ENCODE assay signal across 8 cellular contexts in genomic region chr12:20368653-20369163, GRCh38. TPM values are rescaled to one million over a fixed set of nuclear protein-coding genes. Genes with fewer than 3 reads are reported as not detected.
DNase-seq lines count a peak whose midpoint lies in the region; ATAC-seq, FAIRE-seq and TF ChIP-seq lines count a peak whose summit lies in the region.

No MANE protein-coding gene starts in this region.

- H3K4me1 ChIP-seq in liver (ENCODE audit: control insufficient read depth in 4 of 4, insufficient read depth in 4 of 4, low read length in 3 of 4) (peaks cover 0 to 25% (median 21%) of the 10 kb centered on the region in 4 donors), HepG2 (ENCODE audit: insufficient read depth, low read length) (no peaks in the 10 kb centered on the region), heart left ventricle (peaks cover 0 to 22% (median 5%) of the 10 kb centered on the region in 12 donors), pancreas (no peaks in the 10 kb centered on the region)

- no peaks in the 10 kb centered on the region for H3K4me1 Mint-ChIP-seq in activated T-helper 2 cell treated with anti-CD3 and anti-CD28 coated beads, Interferon-gamma antibody, Interleukin-2, Interleukin-4, amounts not matched to agents 10 μg/mL and 5 μg/mL and 100 μg/mL, durations not matched to agents 14 hours and 24 hours and 36 hours (ENCODE audit: low read depth)

- no peak for ATAC-seq in HepG2
- ATAC-seq in heart left ventricle: peak in 3 of 4 donors; percentile 17 to 38 (median 37)
- peak; percentile 50 to 65 (median 52) for ATAC-seq in pancreas
- ATAC-seq in GM19328 (IDR thresholded peaks at IDR 0.05; ENCODE audit: unreplicated experiment): no peak

- no peak overlapping the region for H3K4me2 ChIP-seq in HepG2 (ENCODE audit: low read depth, low read length)

- TF ChIP-seq RAD21 in liver (IDR thresholded peaks at IDR 0.05) (no peak), HepG2 (CRISPR knock-in tag; IDR thresholded peaks at IDR 0.05) (no peak)

- in situ Hi-C loops in HepG2 (cut with HindIII; ENCODE audit: extremely low pct_ligation_motif_present, low pct_unique_long_range_greater_than_20kb): no loop called here

- 2% methylated on average over 34 of the region's 34 CpGs for WGBS in liver
- WGBS in HepG2 (ENCODE audit: low lambda C conversion rate): 31% methylated on average over 34 of the region's 34 CpGs
- 0 to 1% (median 1%) methylated on average over 34 of the region's 34 CpGs for WGBS in heart left ventricle, 4 donors
- 0 to 1% methylated on average over 34 of the region's 34 CpGs for WGBS in pancreas, 2 donors

- no peak overlapping the region for H3K27ac Mint-ChIP-seq in activated T-helper 2 cell treated with anti-CD3 and anti-CD28 coated beads, Interferon-gamma antibody, Interleukin-2, Interleukin-4, amounts not matched to agents 10 μg/mL and 5 μg/mL and 100 μg/mL, durations not matched to agents 14 hours and 24 hours and 36 hours

- FAIRE-seq in HepG2 (lab: Jason Lieb, UNC) (no peak), pancreas (lab: Jason Lieb, UNC) (no peak)

- no peaks in the 10 kb centered on the region for H3K9me3 Mint-ChIP-seq in activated T-helper 2 cell treated with anti-CD3 and anti-CD28 coated beads, Interferon-gamma antibody, Interleukin-2, Interleukin-4, amounts not matched to agents 10 μg/mL and 5 μg/mL and 100 μg/mL, durations not matched to agents 14 hours and 24 hours and 36 hours

- H3K27me3 ChIP-seq in liver (ENCODE audit: control insufficient read depth in 4 of 4, insufficient read depth in 4 of 4, low read length in 3 of 4) (peaks cover 0 to 17% (median 5%) of the 10 kb centered on the region in 4 donors), HepG2 (ENCODE audit: control insufficient read depth in 1 of 2, insufficient read depth in 2 of 2, low read length in 2 of 2) (peaks cover 0 to 26% of the 10 kb centered on the region in 2 experiments; a peak in 2 of 5 replicates), heart left ventricle (peaks cover 0 to 16% (median 0%) of the 10 kb centered on the region in 9 donors), pancreas (peaks cover 0 to 7% (median 0%) of the 10 kb centered on the region in 4 donors)

- H2AFZ ChIP-seq in HepG2 (ENCODE audit: low read length): no peak overlapping the region

- POLR2A ChIA-PET in HepG2 (lab: Yijun Ruan, JAX): no interaction called here

- intact Hi-C loops in HepG2 (cut with micrococcal nuclease; ENCODE audit: unreplicated experiment) (no loop called here), heart left ventricle (cut with DNase I) (loop anchor here in 8 of 10 donors (2.0 to 10.0 kb wide), 16 partner anchors 41 to 626 kb away; no protein-coding TSS in a partner anchor), pancreas (cut with DNase I) (no loop called here)
- intact Hi-C loops in activated T-helper 2 cell treated with anti-CD3 and anti-CD28 coated beads, Interferon-gamma antibody, Interleukin-2, Interleukin-4, amounts not matched to agents 10 μg/mL and 5 μg/mL and 100 μg/mL, durations not matched to agents 14 hours and 24 hours and 36 hours (cut with micrococcal nuclease): no loop called here

- H3K79me2 ChIP-seq in HepG2 (ENCODE audit: insufficient read depth, low read length): no peaks in the 10 kb centered on the region

- H3K36me3 ChIP-seq in liver (ENCODE audit: control insufficient read depth in 4 of 4, insufficient read depth in 3 of 4, low read depth in 1 of 4, low read length in 3 of 4) (no peaks in the 10 kb centered on the region), HepG2 (replicated peaks in 1 of 2; ENCODE audit: control insufficient read depth in 1 of 2, insufficient read depth in 2 of 2, low read length in 2 of 2) (no peaks in the 10 kb centered on the region), heart left ventricle (no peaks in the 10 kb centered on the region), pancreas (no peaks in the 10 kb centered on the region)

- H4K20me1 ChIP-seq in HepG2 (ENCODE audit: insufficient read depth, low read length): no peaks in the 10 kb centered on the region

- no peaks in the 10 kb centered on the region for H3K36me3 Mint-ChIP-seq in activated T-helper 2 cell treated with anti-CD3 and anti-CD28 coated beads, Interferon-gamma antibody, Interleukin-2, Interleukin-4, amounts not matched to agents 10 μg/mL and 5 μg/mL and 100 μg/mL, durations not matched to agents 14 hours and 24 hours and 36 hours (ENCODE audit: low read depth)

- peak overlapping the region; percentile 32 to 52 (median 41) for H3K4me3 ChIP-seq in liver (ENCODE audit: low read depth in 1 of 3, low read length in 3 of 3)
- H3K4me3 ChIP-seq in HepG2 (replicated peaks in 1 of 3; ENCODE audit: insufficient read depth in 1 of 3, low read depth in 2 of 3, low read length in 3 of 3): no peak overlapping the region
- H3K4me3 ChIP-seq in heart left ventricle: peak overlapping the region; percentile 62 to 88 (median 76)
- peak overlapping the region; percentile 24 to 60 (median 40) for H3K4me3 ChIP-seq in pancreas

- no peaks in the 10 kb centered on the region for H3K9me3 ChIP-seq in liver (ENCODE audit: control insufficient read depth in 4 of 4, low read length in 3 of 4)
- no peaks in the 10 kb centered on the region for H3K9me3 ChIP-seq in HepG2 (ENCODE audit: low read length)
- no peaks in the 10 kb centered on the region for H3K9me3 ChIP-seq in heart left ventricle
- no peaks in the 10 kb centered on the region for H3K9me3 ChIP-seq in pancreas

- CTCF ChIA-PET in HepG2 (lab: Yijun Ruan, JAX; ENCODE audit: low intra/inter-chr PET ratio, low total read pairs): no interaction called here

- DNase-seq in HepG2 (ENCODE audit: low spot score): no peak
- no peak for DNase-seq in activated T-helper 2 cell treated with anti-CD3 and anti-CD28 coated beads, Interferon-gamma antibody, Interleukin-2, Interleukin-4, amounts not matched to agents 10 μg/mL and 5 μg/mL and 100 μg/mL, durations not matched to agents 14 hours and 24 hours and 36 hours (ENCODE audit: low spot score)
- peak; percentile 28 to 70 (median 48) for DNase-seq in heart left ventricle
- peak in 5 of 6 donors; percentile 9 to 64 (median 17) for DNase-seq in pancreas
- DNase-seq in SHP77 treated with DMSO at 0.1 percent for 48 hours (lab: John Stamatoyannopoulos, UW): no peak
- DNase-seq in NCI-H2081 treated with DMSO at 0.1 percent for 48 hours (lab: John Stamatoyannopoulos, UW): no peak

- peaks cover 44% of the 10 kb centered on the region for H3K27me3 Mint-ChIP-seq in activated T-helper 2 cell treated with anti-CD3 and anti-CD28 coated beads, Interferon-gamma antibody, Interleukin-2, Interleukin-4, amounts not matched to agents 10 μg/mL and 5 μg/mL and 100 μg/mL, durations not matched to agents 14 hours and 24 hours and 36 hours (ENCODE audit: low read depth)

- H3K4me3 Mint-ChIP-seq in activated T-helper 2 cell treated with anti-CD3 and anti-CD28 coated beads, Interferon-gamma antibody, Interleukin-2, Interleukin-4, amounts not matched to agents 10 μg/mL and 5 μg/mL and 100 μg/mL, durations not matched to agents 14 hours and 24 hours and 36 hours (ENCODE audit: low read depth): peak overlapping the region; percentile 42

- no TSS peak for BruUV-seq in HepG2 (replicated peaks; lab: Mats Ljungman, UMichigan)

- no peak for TF ChIP-seq EP300 in HepG2 (IDR thresholded peaks at IDR 0.05; ENCODE audit: low read depth in 2 of 2, low read length in 2 of 2)
- TF ChIP-seq EP300 in HepG2 (CRISPR knock-in tag; IDR thresholded peaks at IDR 0.05; ENCODE audit: borderline replicate concordance): no peak

- H3K9ac ChIP-seq in liver (ENCODE audit: low read depth in 1 of 2, low read length in 2 of 2): no peak overlapping the region
- no peak overlapping the region for H3K9ac ChIP-seq in HepG2 (ENCODE audit: insufficient read depth, low read depth, low read length)

- H3K27ac ChIP-seq in liver (ENCODE audit: low read depth in 1 of 2, low read length in 2 of 2) (peak overlapping the region; percentile 75 to 77), HepG2 (ENCODE audit: extremely low read length, insufficient read depth, low read length) (no peak overlapping the region), heart left ventricle (peak overlapping the region; percentile 88 to 98 (median 96)), pancreas (peak overlapping the region; percentile 48 to 88 (median 80))

- no peak for TF ChIP-seq POLR2A in HepG2 (IDR thresholded peaks at IDR 0.05; ENCODE audit: insufficient read depth in 1 of 2, low read depth in 2 of 2, low read length in 2 of 2)
- TF ChIP-seq POLR2A in heart left ventricle (IDR thresholded peaks at IDR 0.05): no peak

- no peak for TF ChIP-seq CTCF in liver (IDR thresholded peaks at IDR 0.05; ENCODE audit: low read depth, low read length, missing input control)
- TF ChIP-seq CTCF in HepG2 (CRISPR knock-in tag; IDR thresholded peaks at IDR 0.05): no peak
- peak in 1 of 12 donors; percentile 9 for TF ChIP-seq CTCF in heart left ventricle (IDR thresholded peaks at IDR 0.05)
- TF ChIP-seq CTCF in pancreas (IDR thresholded peaks at IDR 0.05): no peak

RNA-seq across cellular contexts. Expression of gene PDE3A, which starts 0.4 kb away (rescaled TPM):
- total RNA-seq in liver (1 to 10 TPM; 3.7 to 3.8 TPM), HepG2 (2016; rRNA removed; fragmentation: Illumina TruSeq; extraction: Trizol) (1.5 and 2.3 TPM in 2 replicates), heart left ventricle (100 to 1,000 TPM; 129 to 295 (median 214) TPM), pancreas (10 to 100 TPM; 10.8 to 16.5 (median 14.4) TPM)
- polyA plus RNA-seq in liver (under 1 TPM; 0.50 to 0.75 TPM), HepG2 (2011; rRNA removed) (0.46 and 0.77 TPM in 2 replicates), heart left ventricle (10 to 100 TPM; 44.5 to 46.7 TPM), pancreas (1 to 10 TPM; 4.9 to 8.4 TPM)
- total RNA-seq in HepG2 (2016; cell fraction: cytosol; rRNA removed; fragmentation: Illumina TruSeq; extraction: Trizol; ENCODE audit: low read depth): 0.10 and 0.18 TPM in 2 replicates
- total RNA-seq in HepG2 (2016; cell fraction: insoluble cytoplasmic fraction; rRNA removed; fragmentation: Illumina TruSeq; extraction: Trizol): 1.4 and 2.1 TPM in 2 replicates
- total RNA-seq in HepG2 (2016; cell fraction: membrane; rRNA removed; fragmentation: Illumina TruSeq; extraction: Trizol): 0.52 and 0.65 TPM in 2 replicates
- 1.0 and 1.4 TPM in 2 replicates for total RNA-seq in HepG2 (2016; cell fraction: nucleus; rRNA removed; fragmentation: Illumina TruSeq; extraction: Trizol)
- polyA plus RNA-seq in HepG2 (2011; cell fraction: cytosol; rRNA removed): 0.35 and 0.38 TPM in 2 replicates
- polyA plus RNA-seq in HepG2 (2011; cell fraction: nucleus; rRNA removed): 0.23 and 0.27 TPM in 2 replicates
- polyA plus RNA-seq in HepG2 (2012): 0.65 and 0.86 TPM in 2 replicates
- polyA plus RNA-seq in HepG2 (2016; cell fraction: cytosol; fragmentation: Illumina TruSeq; extraction: Trizol; ENCODE audit: low read depth): 0.02 and 0.07 TPM in 2 replicates
- polyA plus RNA-seq in HepG2 (2016; cell fraction: insoluble cytoplasmic fraction; fragmentation: Illumina TruSeq; extraction: Trizol; ENCODE audit: low read depth): 1.4 TPM in 2 replicates
- polyA plus RNA-seq in HepG2 (2016; cell fraction: membrane; fragmentation: Illumina TruSeq; extraction: Trizol; ENCODE audit: low read depth): 0.22 and 0.27 TPM in 2 replicates
- polyA plus RNA-seq in HepG2 (2016; cell fraction: nucleus; fragmentation: Illumina TruSeq; extraction: Trizol; ENCODE audit: insufficient read depth, low read depth): 0.52 and 0.60 TPM in 2 replicates
- 1.6 and 287 TPM in 2 replicates for polyA minus RNA-seq in HepG2 (2011; rRNA and poly(A)+ RNA removed; ENCODE audit: low replicate concordance)
- polyA minus RNA-seq in HepG2 (2011; cell fraction: cytosol; rRNA and poly(A)+ RNA removed): 1.4 and 1.7 TPM in 2 replicates
- 1.2 and 1.4 TPM in 2 replicates for polyA minus RNA-seq in HepG2 (2011; cell fraction: nucleus; rRNA and poly(A)+ RNA removed)
- total RNA-seq in activated T-helper 2 cell treated with anti-CD3 and anti-CD28 coated beads, Interferon-gamma antibody, Interleukin-2, Interleukin-4, amounts not matched to agents 10 μg/mL and 5 μg/mL and 100 μg/mL, durations not matched to agents 14 hours and 24 hours and 36 hours: 0.07 and 0.14 TPM in 2 replicates

Comparison
In these comparisons a context has a peak if more than half of its experiments do, and no peak if none do; other contexts are left out.
1. H3K4me3 ChIP-seq: peak in liver (3 of 3), heart left ventricle (12 of 12) and pancreas (4 of 4); none in HepG2 (0 of 3).
2. ATAC-seq: peak in heart left ventricle (3 of 4) and pancreas (4 of 4); none in HepG2 (single experiment) and GM19328 (single experiment).
3. DNase-seq: peak in heart left ventricle (5 of 5) and pancreas (5 of 6); none in HepG2 (single experiment), activated T-helper 2 cell treated with anti-CD3 and anti-CD28 coated beads, Interferon-gamma antibody, Interleukin-2, Interleukin-4, amounts not matched to agents 10 μg/mL and 5 μg/mL and 100 μg/mL, durations not matched to agents 14 hours and 24 hours and 36 hours (single experiment), SHP77 treated with DMSO at 0.1 percent for 48 hours (single experiment) and NCI-H2081 treated with DMSO at 0.1 percent for 48 hours (single experiment).
4. RNA of gene PDE3A, which starts 0.4 kb away (total RNA-seq): 129 to 295 TPM in heart left ventricle; 10.8 to 16.5 TPM in pancreas, 3.7 to 3.8 TPM in liver, 0.10 to 2.3 TPM in HepG2 and 0.07 to 0.14 TPM in activated T-helper 2 cell treated with anti-CD3 and anti-CD28 coated beads, Interferon-gamma antibody, Interleukin-2, Interleukin-4, amounts not matched to agents 10 μg/mL and 5 μg/mL and 100 μg/mL, durations not matched to agents 14 hours and 24 hours and 36 hours; every median in the first group is over 4 times any median in the second.
5. intact Hi-C loops: an anchor here in heart left ventricle (2.0 to 10.0 kb wide); none called in HepG2, activated T-helper 2 cell treated with anti-CD3 and anti-CD28 coated beads, Interferon-gamma antibody, Interleukin-2, Interleukin-4, amounts not matched to agents 10 μg/mL and 5 μg/mL and 100 μg/mL, durations not matched to agents 14 hours and 24 hours and 36 hours and pancreas.